Comparison of ENCODE assay signal across 1 cellular context in the genomic region with DNA sequence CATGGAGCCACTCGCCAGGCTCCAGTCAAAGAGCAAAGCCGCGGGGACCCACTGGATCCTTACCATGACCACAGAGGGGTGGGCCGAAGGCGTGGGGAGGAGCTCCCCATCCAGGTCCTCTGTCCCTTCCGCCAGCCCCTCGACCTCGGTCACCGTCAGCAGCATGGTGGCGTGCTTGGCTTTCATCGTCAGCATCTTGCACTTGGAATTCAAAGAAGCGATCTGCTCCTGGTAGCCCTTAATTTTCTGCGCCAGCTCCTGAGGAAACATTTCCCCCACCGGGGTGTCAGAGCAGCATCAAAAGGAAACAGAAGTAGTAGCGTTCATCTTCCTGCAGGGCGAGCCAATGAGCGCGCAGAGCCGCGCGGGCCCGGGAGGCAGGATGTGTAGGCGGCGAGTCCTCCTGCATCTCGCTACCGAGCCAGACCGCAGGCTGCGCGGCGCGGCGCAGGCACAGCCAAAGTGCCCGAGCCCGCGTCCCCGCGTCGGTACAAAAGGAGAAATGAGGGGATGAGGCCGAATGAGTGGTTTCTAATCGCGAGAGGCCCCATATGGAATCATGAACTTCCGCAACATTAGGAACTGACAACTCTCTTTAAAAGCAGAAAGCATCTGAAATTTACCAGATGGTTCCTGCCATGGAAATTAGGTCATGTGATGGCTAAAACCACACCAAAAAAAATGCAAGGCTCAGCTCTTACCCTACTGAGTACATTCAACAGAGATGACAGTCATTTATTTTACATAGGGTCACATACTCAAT.
TF ChIP-seq lines count a peak whose summit lies in the region.

No MANE protein-coding gene starts in this region.

TF ChIP-seq in HepG2, 621 proteins besides CTCF, POLR2A, EP300 and RAD21 (continued from another document and continues in another):
- TF ChIP-seq, protein P1, sequence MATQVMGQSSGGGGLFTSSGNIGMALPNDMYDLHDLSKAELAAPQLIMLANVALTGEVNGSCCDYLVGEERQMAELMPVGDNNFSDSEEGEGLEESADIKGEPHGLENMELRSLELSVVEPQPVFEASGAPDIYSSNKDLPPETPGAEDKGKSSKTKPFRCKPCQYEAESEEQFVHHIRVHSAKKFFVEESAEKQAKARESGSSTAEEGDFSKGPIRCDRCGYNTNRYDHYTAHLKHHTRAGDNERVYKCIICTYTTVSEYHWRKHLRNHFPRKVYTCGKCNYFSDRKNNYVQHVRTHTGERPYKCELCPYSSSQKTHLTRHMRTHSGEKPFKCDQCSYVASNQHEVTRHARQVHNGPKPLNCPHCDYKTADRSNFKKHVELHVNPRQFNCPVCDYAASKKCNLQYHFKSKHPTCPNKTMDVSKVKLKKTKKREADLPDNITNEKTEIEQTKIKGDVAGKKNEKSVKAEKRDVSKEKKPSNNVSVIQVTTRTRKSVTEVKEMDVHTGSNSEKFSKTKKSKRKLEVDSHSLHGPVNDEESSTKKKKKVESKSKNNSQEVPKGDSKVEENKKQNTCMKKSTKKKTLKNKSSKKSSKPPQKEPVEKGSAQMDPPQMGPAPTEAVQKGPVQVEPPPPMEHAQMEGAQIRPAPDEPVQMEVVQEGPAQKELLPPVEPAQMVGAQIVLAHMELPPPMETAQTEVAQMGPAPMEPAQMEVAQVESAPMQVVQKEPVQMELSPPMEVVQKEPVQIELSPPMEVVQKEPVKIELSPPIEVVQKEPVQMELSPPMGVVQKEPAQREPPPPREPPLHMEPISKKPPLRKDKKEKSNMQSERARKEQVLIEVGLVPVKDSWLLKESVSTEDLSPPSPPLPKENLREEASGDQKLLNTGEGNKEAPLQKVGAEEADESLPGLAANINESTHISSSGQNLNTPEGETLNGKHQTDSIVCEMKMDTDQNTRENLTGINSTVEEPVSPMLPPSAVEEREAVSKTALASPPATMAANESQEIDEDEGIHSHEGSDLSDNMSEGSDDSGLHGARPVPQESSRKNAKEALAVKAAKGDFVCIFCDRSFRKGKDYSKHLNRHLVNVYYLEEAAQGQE (IDR thresholded peaks at IDR 0.05; ENCODE audit: borderline replicate concordance in 1 of 2, low read depth in 1 of 2, low read length in 2 of 2) = no peak; a peak in 1 of 4 replicates
- TF ChIP-seq, protein P2, sequence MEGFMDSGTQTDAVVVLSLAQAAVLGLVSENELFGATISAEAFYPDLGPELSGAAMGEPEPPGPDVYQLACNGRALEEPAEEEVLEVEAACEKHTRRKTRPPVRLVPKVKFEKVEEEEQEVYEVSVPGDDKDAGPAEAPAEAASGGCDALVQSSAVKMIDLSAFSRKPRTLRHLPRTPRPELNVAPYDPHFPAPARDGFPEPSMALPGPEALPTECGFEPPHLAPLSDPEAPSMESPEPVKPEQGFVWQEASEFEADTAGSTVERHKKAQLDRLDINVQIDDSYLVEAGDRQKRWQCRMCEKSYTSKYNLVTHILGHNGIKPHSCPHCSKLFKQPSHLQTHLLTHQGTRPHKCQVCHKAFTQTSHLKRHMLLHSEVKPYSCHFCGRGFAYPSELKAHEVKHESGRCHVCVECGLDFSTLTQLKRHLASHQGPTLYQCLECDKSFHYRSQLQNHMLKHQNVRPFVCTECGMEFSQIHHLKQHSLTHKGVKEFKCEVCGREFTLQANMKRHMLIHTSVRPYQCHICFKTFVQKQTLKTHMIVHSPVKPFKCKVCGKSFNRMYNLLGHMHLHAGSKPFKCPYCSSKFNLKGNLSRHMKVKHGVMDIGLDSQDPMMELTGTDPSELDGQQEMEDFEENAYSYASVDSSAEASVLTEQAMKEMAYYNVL (CRISPR knock-in tag; IDR thresholded peaks at IDR 0.05; ENCODE audit: borderline replicate concordance) = peak; percentile 79
- TF ChIP-seq SAFB2 (CRISPR knock-in tag; IDR thresholded peaks at IDR 0.05; ENCODE audit: borderline replicate concordance, low read depth) (peak; percentile 81), POGZ (CRISPR knock-in tag; IDR thresholded peaks at IDR 0.05) (peak; percentile 81), ERF (CRISPR knock-in tag; IDR thresholded peaks at IDR 0.05) (no peak; the same call in 1 of the 2 replicates), IKZF4 (CRISPR knock-in tag; IDR thresholded peaks at IDR 0.05; ENCODE audit: borderline replicate concordance, low read depth, not compliant biosample characterization) (peak; percentile 78), TSC22D2 (CRISPR knock-in tag; IDR thresholded peaks at IDR 0.05; ENCODE audit: borderline replicate concordance) (no peak), ZNF34 (CRISPR knock-in tag; IDR thresholded peaks at IDR 0.05; ENCODE audit: borderline replicate concordance) (peak; percentile 87; the same call in 1 of the 2 replicates), ZNF790 (CRISPR knock-in tag; IDR thresholded peaks at IDR 0.05; ENCODE audit: borderline replicate concordance) (no peak), ARNT2 (CRISPR knock-in tag; IDR thresholded peaks at IDR 0.05; ENCODE audit: low read depth) (0 out of 2 replicates have a peak, but pooled peaks have one; percentile 47), MIER2 (CRISPR knock-in tag; IDR thresholded peaks at IDR 0.05) (no peak), ZNF496 (CRISPR knock-in tag; IDR thresholded peaks at IDR 0.05; ENCODE audit: insufficient replicate concordance) (no peak), MEF2D (CRISPR knock-in tag; IDR thresholded peaks at IDR 0.05) (0 out of 2 replicates have a peak, but pooled peaks have one; percentile 19), ZNF235 (CRISPR knock-in tag; IDR thresholded peaks at IDR 0.05; ENCODE audit: borderline replicate concordance) (peak; percentile 16; the same call in 1 of the 2 replicates), KMT2B (CRISPR knock-in tag; IDR thresholded peaks at IDR 0.05) (peak; percentile 89), HNRNPK (IDR thresholded peaks at IDR 0.05; ENCODE audit: low read depth, low read length, poor library complexity, severe bottlenecking) (no peak), ZMYM3 (CRISPR knock-in tag; IDR thresholded peaks at IDR 0.05) (peak; percentile 87), PHF20 (CRISPR knock-in tag; IDR thresholded peaks at IDR 0.05) (peak; percentile 50; the same call in 1 of the 2 replicates), SAP130 (CRISPR knock-in tag; IDR thresholded peaks at IDR 0.05; ENCODE audit: low read depth) (peak; percentile 77), ZFP90 (CRISPR knock-in tag; IDR thresholded peaks at IDR 0.05; ENCODE audit: borderline replicate concordance) (0 out of 2 replicates have a peak, but pooled peaks have one; percentile 65), ATF7 (IDR thresholded peaks at IDR 0.05) (no peak), ATF7 (CRISPR knock-in tag; IDR thresholded peaks at IDR 0.05) (peak; percentile 82), ZSCAN29 (CRISPR knock-in tag; conservative IDR thresholded peaks at IDR 0.05) (peak; percentile 85)
- TF ChIP-seq, protein P3, sequence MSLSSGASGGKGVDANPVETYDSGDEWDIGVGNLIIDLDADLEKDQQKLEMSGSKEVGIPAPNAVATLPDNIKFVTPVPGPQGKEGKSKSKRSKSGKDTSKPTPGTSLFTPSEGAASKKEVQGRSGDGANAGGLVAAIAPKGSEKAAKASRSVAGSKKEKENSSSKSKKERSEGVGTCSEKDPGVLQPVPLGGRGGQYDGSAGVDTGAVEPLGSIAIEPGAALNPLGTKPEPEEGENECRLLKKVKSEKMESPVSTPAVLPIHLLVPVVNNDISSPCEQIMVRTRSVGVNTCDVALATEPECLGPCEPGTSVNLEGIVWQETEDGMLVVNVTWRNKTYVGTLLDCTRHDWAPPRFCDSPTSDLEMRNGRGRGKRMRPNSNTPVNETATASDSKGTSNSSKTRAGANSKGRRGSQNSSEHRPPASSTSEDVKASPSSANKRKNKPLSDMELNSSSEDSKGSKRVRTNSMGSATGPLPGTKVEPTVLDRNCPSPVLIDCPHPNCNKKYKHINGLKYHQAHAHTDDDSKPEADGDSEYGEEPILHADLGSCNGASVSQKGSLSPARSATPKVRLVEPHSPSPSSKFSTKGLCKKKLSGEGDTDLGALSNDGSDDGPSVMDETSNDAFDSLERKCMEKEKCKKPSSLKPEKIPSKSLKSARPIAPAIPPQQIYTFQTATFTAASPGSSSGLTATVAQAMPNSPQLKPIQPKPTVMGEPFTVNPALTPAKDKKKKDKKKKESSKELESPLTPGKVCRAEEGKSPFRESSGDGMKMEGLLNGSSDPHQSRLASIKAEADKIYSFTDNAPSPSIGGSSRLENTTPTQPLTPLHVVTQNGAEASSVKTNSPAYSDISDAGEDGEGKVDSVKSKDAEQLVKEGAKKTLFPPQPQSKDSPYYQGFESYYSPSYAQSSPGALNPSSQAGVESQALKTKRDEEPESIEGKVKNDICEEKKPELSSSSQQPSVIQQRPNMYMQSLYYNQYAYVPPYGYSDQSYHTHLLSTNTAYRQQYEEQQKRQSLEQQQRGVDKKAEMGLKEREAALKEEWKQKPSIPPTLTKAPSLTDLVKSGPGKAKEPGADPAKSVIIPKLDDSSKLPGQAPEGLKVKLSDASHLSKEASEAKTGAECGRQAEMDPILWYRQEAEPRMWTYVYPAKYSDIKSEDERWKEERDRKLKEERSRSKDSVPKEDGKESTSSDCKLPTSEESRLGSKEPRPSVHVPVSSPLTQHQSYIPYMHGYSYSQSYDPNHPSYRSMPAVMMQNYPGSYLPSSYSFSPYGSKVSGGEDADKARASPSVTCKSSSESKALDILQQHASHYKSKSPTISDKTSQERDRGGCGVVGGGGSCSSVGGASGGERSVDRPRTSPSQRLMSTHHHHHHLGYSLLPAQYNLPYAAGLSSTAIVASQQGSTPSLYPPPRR (CRISPR knock-in tag; IDR thresholded peaks at IDR 0.05; ENCODE audit: borderline replicate concordance) = peak; percentile 61; the same call in 1 of the 2 replicates
- TF ChIP-seq, protein P4, sequence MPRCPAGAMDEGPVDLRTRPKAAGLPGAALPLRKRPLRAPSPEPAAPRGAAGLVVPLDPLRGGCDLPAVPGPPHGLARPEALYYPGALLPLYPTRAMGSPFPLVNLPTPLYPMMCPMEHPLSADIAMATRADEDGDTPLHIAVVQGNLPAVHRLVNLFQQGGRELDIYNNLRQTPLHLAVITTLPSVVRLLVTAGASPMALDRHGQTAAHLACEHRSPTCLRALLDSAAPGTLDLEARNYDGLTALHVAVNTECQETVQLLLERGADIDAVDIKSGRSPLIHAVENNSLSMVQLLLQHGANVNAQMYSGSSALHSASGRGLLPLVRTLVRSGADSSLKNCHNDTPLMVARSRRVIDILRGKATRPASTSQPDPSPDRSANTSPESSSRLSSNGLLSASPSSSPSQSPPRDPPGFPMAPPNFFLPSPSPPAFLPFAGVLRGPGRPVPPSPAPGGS (CRISPR knock-in tag; IDR thresholded peaks at IDR 0.05) = peak; percentile 81; the same call in 1 of the 2 replicates
- TF ChIP-seq, protein P5, sequence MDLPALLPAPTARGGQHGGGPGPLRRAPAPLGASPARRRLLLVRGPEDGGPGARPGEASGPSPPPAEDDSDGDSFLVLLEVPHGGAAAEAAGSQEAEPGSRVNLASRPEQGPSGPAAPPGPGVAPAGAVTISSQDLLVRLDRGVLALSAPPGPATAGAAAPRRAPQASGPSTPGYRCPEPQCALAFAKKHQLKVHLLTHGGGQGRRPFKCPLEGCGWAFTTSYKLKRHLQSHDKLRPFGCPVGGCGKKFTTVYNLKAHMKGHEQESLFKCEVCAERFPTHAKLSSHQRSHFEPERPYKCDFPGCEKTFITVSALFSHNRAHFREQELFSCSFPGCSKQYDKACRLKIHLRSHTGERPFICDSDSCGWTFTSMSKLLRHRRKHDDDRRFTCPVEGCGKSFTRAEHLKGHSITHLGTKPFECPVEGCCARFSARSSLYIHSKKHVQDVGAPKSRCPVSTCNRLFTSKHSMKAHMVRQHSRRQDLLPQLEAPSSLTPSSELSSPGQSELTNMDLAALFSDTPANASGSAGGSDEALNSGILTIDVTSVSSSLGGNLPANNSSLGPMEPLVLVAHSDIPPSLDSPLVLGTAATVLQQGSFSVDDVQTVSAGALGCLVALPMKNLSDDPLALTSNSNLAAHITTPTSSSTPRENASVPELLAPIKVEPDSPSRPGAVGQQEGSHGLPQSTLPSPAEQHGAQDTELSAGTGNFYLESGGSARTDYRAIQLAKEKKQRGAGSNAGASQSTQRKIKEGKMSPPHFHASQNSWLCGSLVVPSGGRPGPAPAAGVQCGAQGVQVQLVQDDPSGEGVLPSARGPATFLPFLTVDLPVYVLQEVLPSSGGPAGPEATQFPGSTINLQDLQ (CRISPR knock-in tag; IDR thresholded peaks at IDR 0.05) = no peak
- TF ChIP-seq, protein P6, sequence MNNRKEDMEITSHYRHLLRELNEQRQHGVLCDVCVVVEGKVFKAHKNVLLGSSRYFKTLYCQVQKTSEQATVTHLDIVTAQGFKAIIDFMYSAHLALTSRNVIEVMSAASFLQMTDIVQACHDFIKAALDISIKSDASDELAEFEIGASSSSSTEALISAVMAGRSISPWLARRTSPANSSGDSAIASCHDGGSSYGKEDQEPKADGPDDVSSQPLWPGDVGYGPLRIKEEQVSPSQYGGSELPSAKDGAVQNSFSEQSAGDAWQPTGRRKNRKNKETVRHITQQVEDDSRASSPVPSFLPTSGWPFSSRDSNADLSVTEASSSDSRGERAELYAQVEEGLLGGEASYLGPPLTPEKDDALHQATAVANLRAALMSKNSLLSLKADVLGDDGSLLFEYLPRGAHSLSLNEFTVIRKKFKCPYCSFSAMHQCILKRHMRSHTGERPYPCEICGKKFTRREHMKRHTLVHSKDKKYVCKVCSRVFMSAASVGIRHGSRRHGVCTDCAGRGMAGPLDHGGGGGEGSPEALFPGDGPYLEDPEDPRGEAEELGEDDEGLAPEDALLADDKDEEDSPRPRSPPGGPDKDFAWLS (CRISPR knock-in tag; IDR thresholded peaks at IDR 0.05; ENCODE audit: borderline replicate concordance) = 0 out of 2 replicates have a peak, but pooled peaks have one; percentile 88
- TF ChIP-seq, protein P7, sequence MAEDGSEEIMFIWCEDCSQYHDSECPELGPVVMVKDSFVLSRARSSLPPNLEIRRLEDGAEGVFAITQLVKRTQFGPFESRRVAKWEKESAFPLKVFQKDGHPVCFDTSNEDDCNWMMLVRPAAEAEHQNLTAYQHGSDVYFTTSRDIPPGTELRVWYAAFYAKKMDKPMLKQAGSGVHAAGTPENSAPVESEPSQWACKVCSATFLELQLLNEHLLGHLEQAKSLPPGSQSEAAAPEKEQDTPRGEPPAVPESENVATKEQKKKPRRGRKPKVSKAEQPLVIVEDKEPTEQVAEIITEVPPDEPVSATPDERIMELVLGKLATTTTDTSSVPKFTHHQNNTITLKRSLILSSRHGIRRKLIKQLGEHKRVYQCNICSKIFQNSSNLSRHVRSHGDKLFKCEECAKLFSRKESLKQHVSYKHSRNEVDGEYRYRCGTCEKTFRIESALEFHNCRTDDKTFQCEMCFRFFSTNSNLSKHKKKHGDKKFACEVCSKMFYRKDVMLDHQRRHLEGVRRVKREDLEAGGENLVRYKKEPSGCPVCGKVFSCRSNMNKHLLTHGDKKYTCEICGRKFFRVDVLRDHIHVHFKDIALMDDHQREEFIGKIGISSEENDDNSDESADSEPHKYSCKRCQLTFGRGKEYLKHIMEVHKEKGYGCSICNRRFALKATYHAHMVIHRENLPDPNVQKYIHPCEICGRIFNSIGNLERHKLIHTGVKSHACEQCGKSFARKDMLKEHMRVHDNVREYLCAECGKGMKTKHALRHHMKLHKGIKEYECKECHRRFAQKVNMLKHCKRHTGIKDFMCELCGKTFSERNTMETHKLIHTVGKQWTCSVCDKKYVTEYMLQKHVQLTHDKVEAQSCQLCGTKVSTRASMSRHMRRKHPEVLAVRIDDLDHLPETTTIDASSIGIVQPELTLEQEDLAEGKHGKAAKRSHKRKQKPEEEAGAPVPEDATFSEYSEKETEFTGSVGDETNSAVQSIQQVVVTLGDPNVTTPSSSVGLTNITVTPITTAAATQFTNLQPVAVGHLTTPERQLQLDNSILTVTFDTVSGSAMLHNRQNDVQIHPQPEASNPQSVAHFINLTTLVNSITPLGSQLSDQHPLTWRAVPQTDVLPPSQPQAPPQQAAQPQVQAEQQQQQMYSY (CRISPR knock-in tag; IDR thresholded peaks at IDR 0.05) = no peak
- TF ChIP-seq, protein P8, sequence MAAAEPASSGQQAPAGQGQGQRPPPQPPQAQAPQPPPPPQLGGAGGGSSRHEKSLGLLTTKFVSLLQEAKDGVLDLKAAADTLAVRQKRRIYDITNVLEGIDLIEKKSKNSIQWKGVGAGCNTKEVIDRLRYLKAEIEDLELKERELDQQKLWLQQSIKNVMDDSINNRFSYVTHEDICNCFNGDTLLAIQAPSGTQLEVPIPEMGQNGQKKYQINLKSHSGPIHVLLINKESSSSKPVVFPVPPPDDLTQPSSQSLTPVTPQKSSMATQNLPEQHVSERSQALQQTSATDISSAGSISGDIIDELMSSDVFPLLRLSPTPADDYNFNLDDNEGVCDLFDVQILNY (CRISPR knock-in tag; conservative IDR thresholded peaks at IDR 0.05) = no peak; the same call in 1 of the 2 replicates
